In the genomic region with DNA sequence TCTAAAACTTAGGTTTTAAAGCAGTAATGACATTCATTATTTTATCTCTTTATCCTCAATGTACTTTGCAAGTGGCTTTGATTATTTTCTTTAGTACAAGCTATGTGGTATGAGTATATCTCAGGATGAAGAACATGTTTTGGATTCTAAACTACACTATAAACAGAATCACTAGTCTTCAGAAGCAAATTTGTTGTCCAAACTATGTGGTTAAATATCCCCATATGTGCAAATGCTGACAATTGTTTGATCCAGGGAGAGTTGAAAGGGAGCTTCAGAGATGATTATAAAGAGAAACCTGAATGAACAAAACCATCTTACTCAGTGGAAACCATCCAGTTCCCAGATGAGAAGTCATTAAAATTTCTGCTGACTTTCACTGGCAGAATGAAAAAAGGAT, we compare ENCODE assay signal across 33 cellular contexts.
"Had no signal": no experiment of that assay in that cellular context is flagged by ENCODE, and none has a peak within 500 bp of the region (broad histone marks: within the 10 kb centered on the region; RNA-seq: fewer than 3 reads in every experiment).

No MANE protein-coding gene starts in this region.

- H3K27ac ChIP-seq: adrenal gland, ascending aorta, cardiac muscle cell, VCaP had no signal

- H3K9me3 ChIP-seq: adrenal gland, ascending aorta had no signal

- DNase-seq: activated B cell treated with CpG ODN at 0.5 μM for 24 hours; activated CD4-positive, alpha-beta memory T cell treated with anti-CD3 and anti-CD28 coated beads for 36 hours; activated CD4-positive, alpha-beta T cell treated with anti-CD3 and anti-CD28 coated beads for 4 hours; activated CD4-positive, alpha-beta T cell treated with anti-CD3 and anti-CD28 coated beads, Interleukin-2, amount 10 ng/mL, durations not matched to agents 24 days and 14 days; activated CD4-positive, alpha-beta T cell treated with anti-CD3 and anti-CD28 coated beads, Interleukin-2, amount 50 U/mL, for 1 hour; activated CD4-positive, alpha-beta T cell treated with anti-CD3 and anti-CD28 coated beads, Interleukin-2, amount 50 U/mL, for 4 hours; activated CD4-positive, CD25-positive, alpha-beta regulatory T cell treated with anti-CD3 and anti-CD28 coated beads, Interleukin-2, amount 50 U/mL, for 72 hours; activated CD8-positive, alpha-beta memory T cell treated with anti-CD3 and anti-CD28 coated beads, Interleukin-2, amount 50 U/mL, for 4 hours; activated CD8-positive, alpha-beta T cell treated with anti-CD3 and anti-CD28 coated beads for 36 hours; activated effector memory CD4-positive, alpha-beta T cell treated with anti-CD3 and anti-CD28 coated beads, Interleukin-2, amount 50 U/mL, for 16 hours; activated gamma-delta T cell treated with Interleukin-2 at 50 U/mL for 16 hours; activated naive CD4-positive, alpha-beta T cell; activated naive CD4-positive, alpha-beta T cell treated with anti-CD3 and anti-CD28 coated beads for 36 hours; activated naive CD4-positive, alpha-beta T cell treated with anti-CD3 and anti-CD28 coated beads, Interleukin-2, amount 50 U/mL, for 16 hours; activated naive CD8-positive, alpha-beta T cell treated with anti-CD3 and anti-CD28 coated beads for 36 hours; activated T-cell treated with anti-CD3 and anti-CD28 coated beads for 4 hours; activated T-cell treated with anti-CD3 and anti-CD28 coated beads, Interleukin-2, amount 50 U/mL, for 1 hour; activated T-cell treated with anti-CD3 and anti-CD28 coated beads, Interleukin-2, amount 50 U/mL, for 4 hours; activated T-cell treated with anti-CD3 and anti-CD28 coated beads, Interleukin-2, amount 50 U/mL, for 72 hours; adrenal gland; amniotic stem cell; anterior cingulate cortex; caudate nucleus; cerebellar nuclear complex; T-helper 17 cell; T-helper 9 cell had no signal

- H3K36me3 ChIP-seq: adrenal gland, ascending aorta, cardiac muscle cell had no signal

- H3K27me3 ChIP-seq: adrenal gland, ascending aorta, cardiac muscle cell had no signal

- ATAC-seq: activated CD8-positive, alpha-beta T cell treated with anti-CD3 and anti-CD28 coated beads for 36 hours; activated naive CD4-positive, alpha-beta T cell treated with anti-CD3 and anti-CD28 coated beads, Interleukin-2, amount 50 U/mL, for 72 hours; activated T-cell treated with anti-CD3 and anti-CD28 coated beads, Interleukin-2, amount 50 U/mL, for 4 hours; activated T-cell treated with anti-CD3 and anti-CD28 coated beads, Interleukin-2, amount 50 U/mL, for 72 hours; activated T-helper 17 cell treated with anti-CD3 and anti-CD28 coated beads, Interleukin-2, amount 50 U/mL, for 72 hours; T-helper 17 cell had no signal

- FAIRE-seq: bronchial epithelial cell, TTC549 had no signal

- H3K4me1 ChIP-seq: adrenal gland had no signal

- H3K4me3 ChIP-seq: adrenal gland, ascending aorta, cardiac muscle cell had no signal
